ENCODE assay signal across 1 cellular context in the genomic region with DNA sequence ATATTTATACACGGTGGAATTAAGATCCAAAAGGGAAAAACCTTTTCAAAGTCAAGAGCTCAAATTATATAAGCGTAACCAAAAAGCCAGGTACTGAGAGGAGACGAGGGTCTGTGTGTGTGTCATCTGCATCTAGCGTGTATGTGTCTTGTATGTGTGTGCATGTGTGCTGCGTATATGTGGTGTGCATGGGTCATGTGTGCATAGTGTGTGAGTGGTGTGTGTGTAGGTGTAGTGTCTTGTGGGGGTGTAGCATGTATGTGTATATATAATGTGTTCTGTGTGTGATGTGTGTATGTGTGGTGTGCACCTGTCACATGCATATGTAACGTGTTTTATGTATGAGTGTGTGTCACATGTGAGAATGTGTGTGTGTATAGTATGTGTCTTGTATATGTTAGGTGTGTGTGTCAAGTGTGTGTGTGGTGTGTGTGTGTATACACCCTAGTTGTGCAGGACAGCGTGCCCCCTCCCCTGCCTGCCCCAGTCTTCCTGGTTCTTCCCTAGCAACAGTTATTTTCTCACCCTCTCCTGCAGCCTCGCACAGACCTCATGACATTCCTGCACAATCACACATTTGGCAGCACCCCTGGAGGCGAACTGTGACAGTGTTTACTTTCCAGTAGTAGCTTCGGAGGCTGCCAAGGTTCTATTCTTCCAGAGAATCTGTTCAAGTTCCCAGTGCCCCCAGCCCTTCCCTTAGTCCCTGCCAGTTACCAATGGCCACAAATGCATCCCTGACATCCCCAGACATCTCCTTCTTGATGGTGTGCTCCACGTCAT.
TF ChIP-seq lines count a peak whose summit lies in the region.

No MANE protein-coding gene starts in this region.

TF ChIP-seq in K562, 482 proteins besides CTCF, POLR2A, EP300 and RAD21:
- 0 out of 4 replicates have a peak, but pooled peaks of 1 of the 2 experiments have one; percentile 22 for TF ChIP-seq HDAC1 (IDR thresholded peaks at IDR 0.05)
- no peak for TF ChIP-seq NFE2 (IDR thresholded peaks at IDR 0.05; ENCODE audit: low read depth)
- no peak for TF ChIP-seq NONO (IDR thresholded peaks at IDR 0.05; ENCODE audit: low read depth in 2 of 2, low read length in 1 of 2)
- no peak for TF ChIP-seq ZNF592 (IDR thresholded peaks at IDR 0.05)
- no peak for TF ChIP-seq KDM1A (IDR thresholded peaks at IDR 0.05)
- TF ChIP-seq, protein P1, sequence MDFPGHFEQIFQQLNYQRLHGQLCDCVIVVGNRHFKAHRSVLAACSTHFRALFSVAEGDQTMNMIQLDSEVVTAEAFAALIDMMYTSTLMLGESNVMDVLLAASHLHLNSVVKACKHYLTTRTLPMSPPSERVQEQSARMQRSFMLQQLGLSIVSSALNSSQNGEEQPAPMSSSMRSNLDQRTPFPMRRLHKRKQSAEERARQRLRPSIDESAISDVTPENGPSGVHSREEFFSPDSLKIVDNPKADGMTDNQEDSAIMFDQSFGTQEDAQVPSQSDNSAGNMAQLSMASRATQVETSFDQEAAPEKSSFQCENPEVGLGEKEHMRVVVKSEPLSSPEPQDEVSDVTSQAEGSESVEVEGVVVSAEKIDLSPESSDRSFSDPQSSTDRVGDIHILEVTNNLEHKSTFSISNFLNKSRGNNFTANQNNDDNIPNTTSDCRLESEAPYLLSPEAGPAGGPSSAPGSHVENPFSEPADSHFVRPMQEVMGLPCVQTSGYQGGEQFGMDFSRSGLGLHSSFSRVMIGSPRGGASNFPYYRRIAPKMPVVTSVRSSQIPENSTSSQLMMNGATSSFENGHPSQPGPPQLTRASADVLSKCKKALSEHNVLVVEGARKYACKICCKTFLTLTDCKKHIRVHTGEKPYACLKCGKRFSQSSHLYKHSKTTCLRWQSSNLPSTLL (IDR thresholded peaks at IDR 0.05): 0 out of 2 replicates have a peak, but pooled peaks have one; percentile 39
- TF ChIP-seq, protein P2, sequence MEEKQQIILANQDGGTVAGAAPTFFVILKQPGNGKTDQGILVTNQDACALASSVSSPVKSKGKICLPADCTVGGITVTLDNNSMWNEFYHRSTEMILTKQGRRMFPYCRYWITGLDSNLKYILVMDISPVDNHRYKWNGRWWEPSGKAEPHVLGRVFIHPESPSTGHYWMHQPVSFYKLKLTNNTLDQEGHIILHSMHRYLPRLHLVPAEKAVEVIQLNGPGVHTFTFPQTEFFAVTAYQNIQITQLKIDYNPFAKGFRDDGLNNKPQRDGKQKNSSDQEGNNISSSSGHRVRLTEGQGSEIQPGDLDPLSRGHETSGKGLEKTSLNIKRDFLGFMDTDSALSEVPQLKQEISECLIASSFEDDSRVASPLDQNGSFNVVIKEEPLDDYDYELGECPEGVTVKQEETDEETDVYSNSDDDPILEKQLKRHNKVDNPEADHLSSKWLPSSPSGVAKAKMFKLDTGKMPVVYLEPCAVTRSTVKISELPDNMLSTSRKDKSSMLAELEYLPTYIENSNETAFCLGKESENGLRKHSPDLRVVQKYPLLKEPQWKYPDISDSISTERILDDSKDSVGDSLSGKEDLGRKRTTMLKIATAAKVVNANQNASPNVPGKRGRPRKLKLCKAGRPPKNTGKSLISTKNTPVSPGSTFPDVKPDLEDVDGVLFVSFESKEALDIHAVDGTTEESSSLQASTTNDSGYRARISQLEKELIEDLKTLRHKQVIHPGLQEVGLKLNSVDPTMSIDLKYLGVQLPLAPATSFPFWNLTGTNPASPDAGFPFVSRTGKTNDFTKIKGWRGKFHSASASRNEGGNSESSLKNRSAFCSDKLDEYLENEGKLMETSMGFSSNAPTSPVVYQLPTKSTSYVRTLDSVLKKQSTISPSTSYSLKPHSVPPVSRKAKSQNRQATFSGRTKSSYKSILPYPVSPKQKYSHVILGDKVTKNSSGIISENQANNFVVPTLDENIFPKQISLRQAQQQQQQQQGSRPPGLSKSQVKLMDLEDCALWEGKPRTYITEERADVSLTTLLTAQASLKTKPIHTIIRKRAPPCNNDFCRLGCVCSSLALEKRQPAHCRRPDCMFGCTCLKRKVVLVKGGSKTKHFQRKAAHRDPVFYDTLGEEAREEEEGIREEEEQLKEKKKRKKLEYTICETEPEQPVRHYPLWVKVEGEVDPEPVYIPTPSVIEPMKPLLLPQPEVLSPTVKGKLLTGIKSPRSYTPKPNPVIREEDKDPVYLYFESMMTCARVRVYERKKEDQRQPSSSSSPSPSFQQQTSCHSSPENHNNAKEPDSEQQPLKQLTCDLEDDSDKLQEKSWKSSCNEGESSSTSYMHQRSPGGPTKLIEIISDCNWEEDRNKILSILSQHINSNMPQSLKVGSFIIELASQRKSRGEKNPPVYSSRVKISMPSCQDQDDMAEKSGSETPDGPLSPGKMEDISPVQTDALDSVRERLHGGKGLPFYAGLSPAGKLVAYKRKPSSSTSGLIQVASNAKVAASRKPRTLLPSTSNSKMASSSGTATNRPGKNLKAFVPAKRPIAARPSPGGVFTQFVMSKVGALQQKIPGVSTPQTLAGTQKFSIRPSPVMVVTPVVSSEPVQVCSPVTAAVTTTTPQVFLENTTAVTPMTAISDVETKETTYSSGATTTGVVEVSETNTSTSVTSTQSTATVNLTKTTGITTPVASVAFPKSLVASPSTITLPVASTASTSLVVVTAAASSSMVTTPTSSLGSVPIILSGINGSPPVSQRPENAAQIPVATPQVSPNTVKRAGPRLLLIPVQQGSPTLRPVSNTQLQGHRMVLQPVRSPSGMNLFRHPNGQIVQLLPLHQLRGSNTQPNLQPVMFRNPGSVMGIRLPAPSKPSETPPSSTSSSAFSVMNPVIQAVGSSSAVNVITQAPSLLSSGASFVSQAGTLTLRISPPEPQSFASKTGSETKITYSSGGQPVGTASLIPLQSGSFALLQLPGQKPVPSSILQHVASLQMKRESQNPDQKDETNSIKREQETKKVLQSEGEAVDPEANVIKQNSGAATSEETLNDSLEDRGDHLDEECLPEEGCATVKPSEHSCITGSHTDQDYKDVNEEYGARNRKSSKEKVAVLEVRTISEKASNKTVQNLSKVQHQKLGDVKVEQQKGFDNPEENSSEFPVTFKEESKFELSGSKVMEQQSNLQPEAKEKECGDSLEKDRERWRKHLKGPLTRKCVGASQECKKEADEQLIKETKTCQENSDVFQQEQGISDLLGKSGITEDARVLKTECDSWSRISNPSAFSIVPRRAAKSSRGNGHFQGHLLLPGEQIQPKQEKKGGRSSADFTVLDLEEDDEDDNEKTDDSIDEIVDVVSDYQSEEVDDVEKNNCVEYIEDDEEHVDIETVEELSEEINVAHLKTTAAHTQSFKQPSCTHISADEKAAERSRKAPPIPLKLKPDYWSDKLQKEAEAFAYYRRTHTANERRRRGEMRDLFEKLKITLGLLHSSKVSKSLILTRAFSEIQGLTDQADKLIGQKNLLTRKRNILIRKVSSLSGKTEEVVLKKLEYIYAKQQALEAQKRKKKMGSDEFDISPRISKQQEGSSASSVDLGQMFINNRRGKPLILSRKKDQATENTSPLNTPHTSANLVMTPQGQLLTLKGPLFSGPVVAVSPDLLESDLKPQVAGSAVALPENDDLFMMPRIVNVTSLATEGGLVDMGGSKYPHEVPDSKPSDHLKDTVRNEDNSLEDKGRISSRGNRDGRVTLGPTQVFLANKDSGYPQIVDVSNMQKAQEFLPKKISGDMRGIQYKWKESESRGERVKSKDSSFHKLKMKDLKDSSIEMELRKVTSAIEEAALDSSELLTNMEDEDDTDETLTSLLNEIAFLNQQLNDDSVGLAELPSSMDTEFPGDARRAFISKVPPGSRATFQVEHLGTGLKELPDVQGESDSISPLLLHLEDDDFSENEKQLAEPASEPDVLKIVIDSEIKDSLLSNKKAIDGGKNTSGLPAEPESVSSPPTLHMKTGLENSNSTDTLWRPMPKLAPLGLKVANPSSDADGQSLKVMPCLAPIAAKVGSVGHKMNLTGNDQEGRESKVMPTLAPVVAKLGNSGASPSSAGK (IDR thresholded peaks at IDR 0.05): no peak
- peak; percentile 57; the same call in 1 of the 2 replicates for TF ChIP-seq TSC22D4 (tag; IDR thresholded peaks at IDR 0.05)
TF ChIP-seq in K562: peak in this region for 3.
